Comparison of ENCODE assay signal across 28 cellular contexts in the genomic region with DNA sequence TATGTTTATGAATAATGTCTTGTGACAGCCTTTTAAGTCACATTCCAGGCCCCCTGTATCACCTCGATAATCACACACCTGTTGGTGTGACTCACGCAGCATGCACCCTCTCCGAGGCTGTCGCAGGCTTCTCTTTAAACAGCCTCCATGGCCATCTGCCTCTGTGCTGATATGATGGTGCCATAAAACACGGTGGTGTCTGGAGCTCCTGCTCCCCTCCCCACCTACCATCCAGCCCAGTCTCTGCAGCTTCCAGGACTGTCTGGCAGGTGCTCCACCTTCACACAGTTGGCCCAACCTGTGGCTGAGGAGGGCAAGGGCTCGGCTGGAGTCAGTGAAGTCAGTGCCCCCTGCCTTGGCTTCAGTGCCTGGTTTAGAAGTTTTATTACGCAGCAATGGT.
DNase-seq lines count a peak whose midpoint lies in the region; ATAC-seq, FAIRE-seq and TF ChIP-seq lines count a peak whose summit lies in the region.
"Had no signal": no experiment of that assay in that cellular context is flagged by ENCODE, and none has a peak within 500 bp of the region (broad histone marks: within the 10 kb centered on the region; RNA-seq: fewer than 3 reads in every experiment).

No MANE protein-coding gene starts in this region.

- H3K4me1 ChIP-seq in K562 (replicated peaks in 1 of 2; ENCODE audit: control insufficient read depth in 2 of 2, insufficient read depth in 2 of 2, low read length in 2 of 2), result no peaks in the 10 kb centered on the region
- H3K4me1 ChIP-seq: heart left ventricle, SJSA1 had no signal

- CTCF ChIA-PET in K562 (lab: Yijun Ruan, JAX; ENCODE audit: low intra/inter-chr PET ratio), result no interaction called here

- FAIRE-seq in K562 (lab: Jason Lieb, UNC) (no peak), urothelium cell line (lab: Jason Lieb, UNC) (no peak)
- FAIRE-seq: kidney had no signal

- no peak for TF ChIP-seq POLR2A in K562 (conservative IDR thresholded peaks at IDR 0.05)

- BruUV-seq in K562 (replicated peaks; lab: Mats Ljungman, UMichigan), result no TSS peak

- no peak for TF ChIP-seq CTCF in K562 (IDR thresholded peaks at IDR 0.05 in 2 of 3, conservative IDR thresholded peaks at IDR 0.05 in 1 of 3; ENCODE audit: insufficient read depth in 2 of 3, low read depth in 1 of 3, low read length in 3 of 3)

- no peaks in the 10 kb centered on the region for H4K20me1 ChIP-seq in K562 (replicated peaks; ENCODE audit: control insufficient read depth, insufficient read depth, low read length)

- WGBS in K562 (ENCODE audit: insufficient coverage, low coverage, missing lambda C conversion rate), result 0% methylated on average over 7 of the region's 7 CpGs

- TF ChIP-seq EP300 in K562 (IDR thresholded peaks at IDR 0.05; ENCODE audit: low read length), result no peak

- no peaks in the 10 kb centered on the region for H3K9me1 ChIP-seq in K562 (ENCODE audit: control insufficient read depth, insufficient read depth, low read length)

- in situ Hi-C loops in K562 (cut with MboI), result no loop called here

- H3K9me3 ChIP-seq in K562 (replicated peaks; ENCODE audit: control insufficient read depth, insufficient read depth, low read depth, low read length), result no peaks in the 10 kb centered on the region
- H3K9me3 ChIP-seq: heart left ventricle, SJSA1 had no signal

- intact Hi-C loops in K562 (cut with micrococcal nuclease), result loop anchor here (5.0 kb wide), 1 partner anchor 244 kb away; no protein-coding TSS in a partner anchor

- H3K4me2 ChIP-seq in K562 (ENCODE audit: insufficient read depth, low read length), result no peak overlapping the region

- no peak overlapping the region for H3K4me3 ChIP-seq in K562
- H3K4me3 ChIP-seq: heart left ventricle, SJSA1 had no signal

- H3K9ac ChIP-seq in K562 (ENCODE audit: insufficient read depth in 1 of 2, low read depth in 2 of 2, low read length in 2 of 2), result peak overlapping the region in 1 of 2 experiments; percentile 74; a peak in 1 of 4 replicates

- no peak overlapping the region for H3K27ac ChIP-seq in K562 (ENCODE audit: extremely low read depth, low read depth, low read length)
- H3K27ac ChIP-seq: 22Rv1, C4-2B, heart left ventricle, SJSA1, WERI-Rb-1 had no signal

- ATAC-seq in K562 (peak; percentile 28; the same call in 2 of the 3 replicates), GM18867 (IDR thresholded peaks at IDR 0.05; ENCODE audit: unreplicated experiment) (no peak)
- ATAC-seq: heart left ventricle; natural killer cell treated with Interleukin-12 subunit alpha and Interleukin-12 subunit beta and Interleukin-15 and Interleukin-18, amount 100 ng/mL, for 72 hours; stimulated activated naive B cell treated with anti-CD40 and anti-IgM and Interleukin-4, amounts not matched to agents 10 μg/mL and 1 μg/mL and 100 μg/mL, for 72 hours; T-cell had no signal

- peak; percentile 25 for DNase-seq in DMS 273 (lab: John Stamatoyannopoulos, UW; ENCODE audit: unreplicated experiment)
- no peak for DNase-seq in DMS 273 treated with DMSO at 0.1 percent for 48 hours (lab: John Stamatoyannopoulos, UW)
- DNase-seq in K562 (ENCODE audit: extremely low read depth in 1 of 4, low spot score in 3 of 4), result peak in 1 of 4 experiments; percentile 27
- peak; percentile 29 for DNase-seq in myocyte (ENCODE audit: low read depth)
- DNase-seq in urothelium cell line (ENCODE audit: low spot score), result peak; percentile 31
- no peak for DNase-seq in activated CD8-positive, alpha-beta memory T cell treated with anti-CD3 and anti-CD28 coated beads, Interleukin-2, amount 50 U/mL, for 48 hours
- DNase-seq in central memory CD4-positive, alpha-beta T cell, result no peak
- DNase-seq: activated CD4-positive, alpha-beta T cell treated with anti-CD3 and anti-CD28 coated beads for 48 hours; activated CD8-positive, alpha-beta memory T cell treated with anti-CD3 and anti-CD28 coated beads for 24 hours; activated gamma-delta T cell; activated naive CD8-positive, alpha-beta T cell treated with anti-CD3 and anti-CD28 coated beads, Interleukin-2, amount 10 ng/mL, durations not matched to agents 7 days and 5 days; activated T-cell treated with anti-CD3 and anti-CD28 coated beads, Interleukin-2, amount 50 U/mL, for 24 hours; foreskin fibroblast; H7; heart left ventricle; kidney; midbrain; NCI-H2107; NCI-H82; stimulated activated naive B cell treated with anti-CD40 and anti-IgM and Interleukin-4, amounts not matched to agents 10 μg/mL and 1 μg/mL and 100 μg/mL, for 72 hours; substantia nigra; T-cell; WERI-Rb-1 had no signal

- H3K36me3 ChIP-seq in K562 (ENCODE audit: control insufficient read depth, insufficient read depth, low read length), result no peaks in the 10 kb centered on the region
- H3K36me3 ChIP-seq: heart left ventricle, SJSA1, WERI-Rb-1 had no signal

- no peak for TF ChIP-seq RAD21 in K562 (CRISPR knock-in tag; conservative IDR thresholded peaks at IDR 0.05 in 1 of 2, IDR thresholded peaks at IDR 0.05 in 1 of 2)

- no peaks in the 10 kb centered on the region for H3K79me2 ChIP-seq in K562 (ENCODE audit: control insufficient read depth, insufficient read depth, low read length)

- no peak overlapping the region for H2AFZ ChIP-seq in K562 (ENCODE audit: low read depth, low read length)

- H3K27me3 ChIP-seq in K562 (ENCODE audit: control insufficient read depth in 2 of 2, insufficient read depth in 2 of 2, low read length in 2 of 2), result peaks cover 0 to 6% of the 10 kb centered on the region in 2 experiments; a peak in 2 of 5 replicates
- H3K27me3 ChIP-seq: SJSA1 had no signal

- POLR2A ChIA-PET in K562 (lab: Yijun Ruan, JAX), result interaction anchor here (1.0 kb wide), 1 partner anchor 15 kb away, joined by 4 read pairs; no protein-coding TSS in a partner anchor

TF ChIP-seq in K562, 482 proteins besides CTCF, POLR2A, EP300 and RAD21:
- TF ChIP-seq TEAD4 (IDR thresholded peaks at IDR 0.05; ENCODE audit: low read length) (0 out of 2 replicates have a peak, but pooled peaks have one; percentile 43), TEAD4 (CRISPR knock-in tag; IDR thresholded peaks at IDR 0.05; ENCODE audit: borderline replicate concordance) (no peak), LCOR (CRISPR knock-in tag; IDR thresholded peaks at IDR 0.05) (no peak)

Comparison
In these comparisons a context has a peak if more than half of its experiments do, and no peak if none do; other contexts are left out.
1. DNase-seq: peak in DMS 273 (single experiment), myocyte (single experiment) and urothelium cell line (single experiment); none in DMS 273 treated with DMSO at 0.1 percent for 48 hours (single experiment), activated CD8-positive, alpha-beta memory T cell treated with anti-CD3 and anti-CD28 coated beads, Interleukin-2, amount 50 U/mL, for 48 hours (single experiment) and central memory CD4-positive, alpha-beta T cell (single experiment).